1 cellular context compared by ENCODE assay signal in the genomic region with DNA sequence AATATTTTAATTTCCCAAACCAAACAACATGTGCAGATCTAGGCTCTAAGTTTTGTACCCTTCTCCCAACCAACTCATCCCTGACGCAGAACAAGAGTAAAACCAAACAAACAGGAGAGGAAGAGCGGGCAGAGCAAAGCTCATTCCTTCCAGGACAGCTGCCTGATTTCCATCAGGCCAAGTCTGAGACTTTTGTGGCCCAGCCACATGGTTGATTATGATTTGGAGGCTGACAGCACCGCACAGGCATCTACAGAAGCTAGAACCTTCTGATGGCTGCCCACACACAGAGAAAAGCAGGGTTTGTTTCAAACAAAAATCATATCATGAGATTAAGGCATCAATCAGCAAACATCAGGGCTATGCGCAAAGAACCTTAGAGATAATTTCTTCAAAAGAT.
TF ChIP-seq lines count a peak whose summit lies in the region.

No MANE protein-coding gene starts in this region.

TF ChIP-seq in HepG2, 621 proteins besides CTCF, POLR2A, EP300 and RAD21 (continued from another document):
- TF ChIP-seq, protein P1, sequence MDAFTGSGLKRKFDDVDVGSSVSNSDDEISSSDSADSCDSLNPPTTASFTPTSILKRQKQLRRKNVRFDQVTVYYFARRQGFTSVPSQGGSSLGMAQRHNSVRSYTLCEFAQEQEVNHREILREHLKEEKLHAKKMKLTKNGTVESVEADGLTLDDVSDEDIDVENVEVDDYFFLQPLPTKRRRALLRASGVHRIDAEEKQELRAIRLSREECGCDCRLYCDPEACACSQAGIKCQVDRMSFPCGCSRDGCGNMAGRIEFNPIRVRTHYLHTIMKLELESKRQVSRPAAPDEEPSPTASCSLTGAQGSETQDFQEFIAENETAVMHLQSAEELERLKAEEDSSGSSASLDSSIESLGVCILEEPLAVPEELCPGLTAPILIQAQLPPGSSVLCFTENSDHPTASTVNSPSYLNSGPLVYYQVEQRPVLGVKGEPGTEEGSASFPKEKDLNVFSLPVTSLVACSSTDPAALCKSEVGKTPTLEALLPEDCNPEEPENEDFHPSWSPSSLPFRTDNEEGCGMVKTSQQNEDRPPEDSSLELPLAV (CRISPR knock-in tag; conservative IDR thresholded peaks at IDR 0.05; ENCODE audit: low read depth): no peak
- TF ChIP-seq ZFP1 (CRISPR knock-in tag; IDR thresholded peaks at IDR 0.05): no peak
- no peak for TF ChIP-seq NFYC (CRISPR knock-in tag; IDR thresholded peaks at IDR 0.05)
- TF ChIP-seq ZNF564 (CRISPR knock-in tag; IDR thresholded peaks at IDR 0.05): no peak
- TF ChIP-seq MAFG (CRISPR knock-in tag; IDR thresholded peaks at IDR 0.05): no peak
- no peak for TF ChIP-seq SRSF9 (IDR thresholded peaks at IDR 0.05; ENCODE audit: borderline replicate concordance, insufficient read depth, low read depth, low read length, poor library complexity, severe bottlenecking)
- no peak for TF ChIP-seq MIER2 (CRISPR knock-in tag; IDR thresholded peaks at IDR 0.05)
- TF ChIP-seq FOXA1 (IDR thresholded peaks at IDR 0.05): no peak
- no peak for TF ChIP-seq FOXA1 (CRISPR knock-in tag; IDR thresholded peaks at IDR 0.05)
- TF ChIP-seq ZNF709 (CRISPR knock-in tag; IDR thresholded peaks at IDR 0.05): no peak
- no peak for TF ChIP-seq RFX3 (CRISPR knock-in tag; IDR thresholded peaks at IDR 0.05)
- no peak for TF ChIP-seq PRPF4 (IDR thresholded peaks at IDR 0.05; ENCODE audit: low read depth, low read length, poor library complexity, severe bottlenecking)
- TF ChIP-seq, protein P2, sequence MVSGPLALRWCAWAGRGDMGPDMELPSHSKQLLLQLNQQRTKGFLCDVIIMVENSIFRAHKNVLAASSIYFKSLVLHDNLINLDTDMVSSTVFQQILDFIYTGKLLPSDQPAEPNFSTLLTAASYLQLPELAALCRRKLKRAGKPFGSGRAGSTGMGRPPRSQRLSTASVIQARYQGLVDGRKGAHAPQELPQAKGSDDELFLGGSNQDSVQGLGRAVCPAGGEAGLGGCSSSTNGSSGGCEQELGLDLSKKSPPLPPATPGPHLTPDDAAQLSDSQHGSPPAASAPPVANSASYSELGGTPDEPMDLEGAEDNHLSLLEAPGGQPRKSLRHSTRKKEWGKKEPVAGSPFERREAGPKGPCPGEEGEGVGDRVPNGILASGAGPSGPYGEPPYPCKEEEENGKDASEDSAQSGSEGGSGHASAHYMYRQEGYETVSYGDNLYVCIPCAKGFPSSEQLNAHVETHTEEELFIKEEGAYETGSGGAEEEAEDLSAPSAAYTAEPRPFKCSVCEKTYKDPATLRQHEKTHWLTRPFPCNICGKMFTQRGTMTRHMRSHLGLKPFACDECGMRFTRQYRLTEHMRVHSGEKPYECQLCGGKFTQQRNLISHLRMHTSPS (CRISPR knock-in tag; IDR thresholded peaks at IDR 0.05; ENCODE audit: low read depth): no peak
- TF ChIP-seq CREM (IDR thresholded peaks at IDR 0.05): no peak
- TF ChIP-seq CREM (CRISPR knock-in tag; IDR thresholded peaks at IDR 0.05): no peak
- no peak for TF ChIP-seq TRIM24 (CRISPR knock-in tag; IDR thresholded peaks at IDR 0.05)
- no peak for TF ChIP-seq ZNF510 (CRISPR knock-in tag; IDR thresholded peaks at IDR 0.05; ENCODE audit: low read depth)
